ENCODE assay signal across 35 cellular contexts in the genomic region with DNA sequence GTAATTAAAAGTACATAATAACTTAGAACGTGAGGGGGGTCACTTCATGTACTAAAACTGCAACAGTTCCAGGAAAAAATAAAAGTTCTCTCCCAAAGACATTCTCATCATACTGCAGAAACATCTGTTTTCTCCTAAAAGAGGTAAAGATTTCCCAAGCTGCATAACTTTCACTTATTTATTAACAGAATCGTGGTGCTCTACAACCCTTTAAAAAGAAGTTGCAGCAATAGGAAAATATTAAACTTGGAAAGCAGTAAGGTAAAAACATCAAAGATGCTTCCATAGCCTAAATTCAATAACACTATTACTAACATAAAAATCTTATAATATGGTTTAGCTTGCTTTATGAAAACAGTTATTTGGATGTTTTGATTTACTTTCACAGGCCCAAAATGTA.
"Had no signal": no experiment of that assay in that cellular context is flagged by ENCODE, and none has a peak within 500 bp of the region (broad histone marks: within the 10 kb centered on the region; RNA-seq: fewer than 3 reads in every experiment).

No MANE protein-coding gene starts in this region.

- H3K4me1 Mint-ChIP-seq: activated CD8-positive, alpha-beta memory T cell treated with anti-CD3 and anti-CD28 coated beads, Interleukin-2, amount 10 ng/mL, durations not matched to agents 7 days and 5 days had no signal

- DNase-seq: activated B cell treated with CpG ODN at 0.5 μM for 24 hours; activated CD4-positive, alpha-beta memory T cell treated with anti-CD3 and anti-CD28 coated beads for 36 hours; activated CD4-positive, alpha-beta T cell treated with anti-CD3 and anti-CD28 coated beads for 4 hours; activated CD4-positive, alpha-beta T cell treated with anti-CD3 and anti-CD28 coated beads, Interleukin-2, amount 50 U/mL, for 1 hour; activated CD4-positive, CD25-positive, alpha-beta regulatory T cell treated with anti-CD3 and anti-CD28 coated beads, Interleukin-2, amount 50 U/mL, for 72 hours; activated CD8-positive, alpha-beta memory T cell treated with anti-CD3 and anti-CD28 coated beads for 24 hours; activated CD8-positive, alpha-beta memory T cell treated with anti-CD3 and anti-CD28 coated beads, Interleukin-2, amount 10 ng/mL, durations not matched to agents 7 days and 5 days; activated CD8-positive, alpha-beta memory T cell treated with anti-CD3 and anti-CD28 coated beads, Interleukin-2, amount 50 U/mL, for 48 hours; activated gamma-delta T cell; activated naive CD4-positive, alpha-beta T cell treated with Interleukin-2 at 50 U/mL for 16 hours; activated naive CD8-positive, alpha-beta T cell treated with anti-CD3 and anti-CD28 coated beads, Interleukin-2, amount 10 ng/mL, durations not matched to agents 7 days and 5 days; amygdala; NCI-H1092 treated with DMSO at 0.1 percent for 48 hours; NCI-H1417; NCI-H146; NCI-H187; NCI-H2029 treated with DMSO at 0.1 percent for 48 hours; NCI-H2107; NCI-H2171; NCI-H510A; NCI-H526; NCI-H748 treated with DMSO at 0.1 percent for 48 hours; NK-92 treated with Interleukin-12 subunit alpha and Interleukin-12 subunit beta, amount 100 ng/mL, for 24 hours; PC-3; Right ventricle myocardium superior; SW 1271; T-helper 1 cell; T-helper 2 cell; T-helper 9 cell had no signal

- H3K9ac ChIP-seq: KMS-11 had no signal

- H3K4me3 ChIP-seq: ascending aorta, cardiac muscle cell had no signal

- H3K27me3 Mint-ChIP-seq: activated B cell treated with CpG ODN at 0.5 μM for 24 hours; activated CD4-positive, alpha-beta memory T cell treated with anti-CD3 and anti-CD28 coated beads for 36 hours; activated CD8-positive, alpha-beta memory T cell treated with anti-CD3 and anti-CD28 coated beads, Interleukin-2, amount 10 ng/mL, durations not matched to agents 7 days and 5 days; activated naive CD4-positive, alpha-beta T cell treated with anti-CD3 and anti-CD28 coated beads, Interleukin-2, amount 50 U/mL, for 24 hours; activated naive CD8-positive, alpha-beta T cell treated with anti-CD3 and anti-CD28 coated beads, Interleukin-2, amount 10 ng/mL, durations not matched to agents 7 days and 5 days had no signal

- H3K27ac ChIP-seq: ascending aorta, cardiac muscle cell, KMS-11, VCaP had no signal

- H3K4me2 ChIP-seq: KMS-11 had no signal

- H3K9me3 ChIP-seq: ascending aorta had no signal

- H3K9me3 Mint-ChIP-seq: activated B cell treated with CpG ODN at 0.5 μM for 24 hours; activated CD4-positive, alpha-beta memory T cell treated with anti-CD3 and anti-CD28 coated beads for 36 hours; activated naive CD4-positive, alpha-beta T cell treated with anti-CD3 and anti-CD28 coated beads, Interleukin-2, amount 50 U/mL, for 24 hours; activated naive CD8-positive, alpha-beta T cell treated with anti-CD3 and anti-CD28 coated beads, Interleukin-2, amount 10 ng/mL, durations not matched to agents 7 days and 5 days; activated T-helper 2 cell treated with anti-CD3 and anti-CD28 coated beads, Interferon-gamma antibody, Interleukin-2, Interleukin-4, amounts not matched to agents 10 μg/mL and 5 μg/mL and 100 μg/mL, durations not matched to agents 14 hours and 24 hours and 36 hours had no signal

- ATAC-seq: activated CD8-positive, alpha-beta memory T cell treated with anti-CD3 and anti-CD28 coated beads, Interleukin-2, amount 10 ng/mL, durations not matched to agents 7 days and 5 days; PC-3 had no signal

- H3K4me1 ChIP-seq: ascending aorta had no signal

- H3K27me3 ChIP-seq: ascending aorta, cardiac muscle cell had no signal

- H3K4me3 Mint-ChIP-seq: activated B cell treated with CpG ODN at 0.5 μM for 24 hours; activated CD4-positive, alpha-beta memory T cell treated with anti-CD3 and anti-CD28 coated beads for 36 hours; activated CD8-positive, alpha-beta memory T cell treated with anti-CD3 and anti-CD28 coated beads, Interleukin-2, amount 10 ng/mL, durations not matched to agents 7 days and 5 days; activated naive CD4-positive, alpha-beta T cell treated with anti-CD3 and anti-CD28 coated beads, Interleukin-2, amount 50 U/mL, for 24 hours; activated naive CD8-positive, alpha-beta T cell treated with anti-CD3 and anti-CD28 coated beads, Interleukin-2, amount 10 ng/mL, durations not matched to agents 7 days and 5 days had no signal

- H3K27ac Mint-ChIP-seq: activated B cell treated with CpG ODN at 0.5 μM for 24 hours; activated CD4-positive, alpha-beta memory T cell treated with anti-CD3 and anti-CD28 coated beads for 36 hours; activated CD8-positive, alpha-beta memory T cell treated with anti-CD3 and anti-CD28 coated beads, Interleukin-2, amount 10 ng/mL, durations not matched to agents 7 days and 5 days; activated naive CD4-positive, alpha-beta T cell treated with anti-CD3 and anti-CD28 coated beads, Interleukin-2, amount 50 U/mL, for 24 hours; activated naive CD8-positive, alpha-beta T cell treated with anti-CD3 and anti-CD28 coated beads, Interleukin-2, amount 10 ng/mL, durations not matched to agents 7 days and 5 days; activated T-helper 2 cell treated with anti-CD3 and anti-CD28 coated beads, Interferon-gamma antibody, Interleukin-2, Interleukin-4, amounts not matched to agents 10 μg/mL and 5 μg/mL and 100 μg/mL, durations not matched to agents 14 hours and 24 hours and 36 hours had no signal
